1 cellular context compared by ENCODE assay signal in the genomic region with DNA sequence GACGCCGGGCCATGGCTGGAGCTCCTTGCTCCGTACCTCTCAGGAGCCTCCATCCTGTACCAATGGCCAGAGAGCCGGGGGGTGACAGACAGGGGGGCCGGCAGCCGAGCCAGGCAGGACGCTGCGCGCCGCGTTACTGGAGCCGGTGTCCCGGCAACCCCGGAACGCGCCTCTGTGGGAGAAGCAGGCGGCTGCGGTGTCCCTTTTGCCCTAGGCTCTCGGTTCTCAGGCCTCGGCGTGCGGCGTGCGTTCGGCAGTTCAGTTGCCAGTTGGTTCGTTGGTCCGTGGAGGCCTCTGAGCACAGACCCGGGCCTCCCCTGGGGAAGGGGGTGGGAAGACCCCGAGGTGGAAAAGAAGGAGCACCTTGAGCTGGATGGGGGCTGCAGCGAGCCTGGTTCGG.
TF ChIP-seq lines count a peak whose summit lies in the region.

A gene with protein sequence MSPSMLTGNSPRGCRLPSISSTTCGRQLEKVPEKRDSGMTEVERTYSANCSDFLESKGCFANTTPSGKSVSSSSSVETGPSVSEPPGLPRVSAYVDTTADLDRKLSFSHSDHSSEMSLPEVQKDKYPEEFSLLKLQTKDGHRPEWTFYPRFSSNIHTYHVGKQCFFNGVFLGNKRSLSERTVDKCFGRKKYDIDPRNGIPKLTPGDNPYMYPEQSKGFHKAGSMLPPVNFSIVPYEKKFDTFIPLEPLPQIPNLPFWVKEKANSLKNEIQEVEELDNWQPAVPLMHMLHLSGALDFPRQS (plus strand): TSS at position 162 of the 400 bp plus-strand sequence. CDS start 446 bp downstream, outside the sequence.

TF ChIP-seq in SK-N-SH treated with all-trans-retinoic acid at 6 μM for 48 hours, 23 proteins besides CTCF, POLR2A, EP300 and RAD21 (continued from another document):
- TF ChIP-seq ZFP30 (CRISPR knock-in tag; IDR thresholded peaks at IDR 0.05): no peak
- no peak for TF ChIP-seq ZC3H10 (CRISPR knock-in tag; IDR thresholded peaks at IDR 0.05)
